Comparison of ENCODE assay signal across 19 cellular contexts in genomic region chr6:167415441-167415961, GRCh38.
"Had no signal": no experiment of that assay in that cellular context is flagged by ENCODE, and none has a peak within 500 bp of the region (broad histone marks: within the 10 kb centered on the region; RNA-seq: fewer than 3 reads in every experiment).

No MANE protein-coding gene starts in this region.

- H3K27ac Mint-ChIP-seq: nephron progenitor cell; stimulated activated naive CD8-positive, alpha-beta T cell treated with anti-CD3 and anti-CD28 coated beads, Interleukin-15, Interleukin-2, amounts not matched to agents 100 ng/mL and 50 ng/mL, for 24 hours had no signal

- H3K9me3 ChIP-seq: esophagus squamous epithelium, gastroesophageal sphincter, ovary, testis, tibial nerve had no signal

- H3K27ac ChIP-seq: esophagus squamous epithelium, gastroesophageal sphincter, ovary, testis, tibial nerve had no signal

- FAIRE-seq: urothelium cell line had no signal

- H3K4me1 Mint-ChIP-seq: central memory CD8-positive, alpha-beta T cell had no signal

- H3K4me2 ChIP-seq: smooth muscle cell had no signal

- H3K36me3 ChIP-seq: esophagus squamous epithelium, gastroesophageal sphincter, ovary, tibial nerve had no signal

- H3K27me3 ChIP-seq: ovary, testis, tibial nerve had no signal

- H3K9me3 Mint-ChIP-seq: central memory CD8-positive, alpha-beta T cell; nephron progenitor cell; stimulated activated naive CD8-positive, alpha-beta T cell treated with anti-CD3 and anti-CD28 coated beads, Interleukin-15, Interleukin-2, amounts not matched to agents 100 ng/mL and 50 ng/mL, for 24 hours had no signal

- H3K4me3 Mint-ChIP-seq: central memory CD8-positive, alpha-beta T cell; nephron progenitor cell; stimulated activated naive CD8-positive, alpha-beta T cell treated with anti-CD3 and anti-CD28 coated beads, Interleukin-15, Interleukin-2, amounts not matched to agents 100 ng/mL and 50 ng/mL, for 24 hours had no signal

- DNase-seq: esophagus squamous epithelium; foreskin fibroblast; glutamatergic neuron; left colon; left ventricle myocardium superior; mesenchymal stem cell; midbrain; nephron progenitor cell; ovary; right cardiac atrium; stimulated activated CD4-positive, alpha-beta T cell treated with anti-CD3 and anti-CD28 coated beads, Interleukin-2, amount 100 ng/mL, for 48 hours; testis had no signal

- H3K4me1 ChIP-seq: esophagus squamous epithelium, gastroesophageal sphincter, testis, tibial nerve had no signal

- H3K4me3 ChIP-seq: esophagus squamous epithelium, gastroesophageal sphincter, lung, ovary, smooth muscle cell, testis, tibial nerve had no signal

- ATAC-seq: gastroesophageal sphincter, left colon, left ventricle myocardium superior had no signal
